8 cellular contexts compared by ENCODE assay signal in the genomic region with DNA sequence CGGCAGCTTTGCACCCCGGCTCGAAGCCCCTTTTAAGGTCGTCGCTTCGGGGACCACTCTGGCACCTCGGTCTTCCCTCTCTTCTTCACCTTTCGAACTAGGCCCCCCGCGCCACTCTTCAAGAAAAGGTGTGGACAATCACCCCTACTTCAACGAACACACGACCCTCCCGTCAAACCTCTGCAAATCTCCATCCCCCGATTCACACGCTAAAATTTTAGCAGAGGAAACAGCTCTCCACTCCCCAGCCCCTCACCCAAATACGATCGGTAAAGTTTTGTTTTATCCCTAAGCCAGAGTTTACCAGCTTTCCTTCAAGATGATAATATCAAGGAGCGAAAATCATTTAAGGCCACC.
DNase-seq lines count a peak whose midpoint lies in the region; ATAC-seq and TF ChIP-seq lines count a peak whose summit lies in the region.

No MANE protein-coding gene starts in this region.

- H3K4me1 ChIP-seq in left ventricle myocardium inferior (peaks cover 90% of the 10 kb centered on the region), muscle layer of colon (ENCODE audit: insufficient read depth, low read length) (peaks cover 45% of the 10 kb centered on the region), vagina (peaks cover 67% of the 10 kb centered on the region)

- DNase-seq in left ventricle myocardium inferior (no peak), cardiac septum (ENCODE audit: low spot score) (no peak), cardiac fibroblast (ENCODE audit: low read depth in 2 of 2) (no peak), vagina (ENCODE audit: extremely low spot score in 2 of 2) (no peak), DMS79 (lab: John Stamatoyannopoulos, UW) (no peak)

- TF ChIP-seq POLR2A in vagina (IDR thresholded peaks at IDR 0.05): peak in 1 of 2 donors; percentile 4

- no peaks in the 10 kb centered on the region for H3K9me3 ChIP-seq in left ventricle myocardium inferior (replicated peaks)
- H3K9me3 ChIP-seq in muscle layer of colon (ENCODE audit: low read length): no peaks in the 10 kb centered on the region
- H3K9me3 ChIP-seq in vagina: no peaks in the 10 kb centered on the region

- intact Hi-C loops in left ventricle myocardium inferior (cut with micrococcal nuclease): no loop called here
- intact Hi-C loops in cardiac septum (cut with DNase I): loop anchor here (5.0 to 10.0 kb wide), 6 partner anchors 36 to 557 kb away; a partner anchor contains a TSS
- intact Hi-C loops in vagina (cut with DNase I): loop anchor here (10.0 kb wide), 1 partner anchor 133 kb away; no protein-coding TSS in a partner anchor

- ATAC-seq in HG02981 (IDR thresholded peaks at IDR 0.05; ENCODE audit: unreplicated experiment) (no peak), GM21737 (IDR thresholded peaks at IDR 0.05; ENCODE audit: unreplicated experiment) (no peak)

- TF ChIP-seq CTCF in left ventricle myocardium inferior (IDR thresholded peaks at IDR 0.05; ENCODE audit: borderline replicate concordance): no peak
- no peak for TF ChIP-seq CTCF in cardiac fibroblast (IDR thresholded peaks at IDR 0.05; ENCODE audit: low read depth, low read length)
- no peak for TF ChIP-seq CTCF in vagina (IDR thresholded peaks at IDR 0.05)

- peak overlapping the region; percentile 34 for H3K9ac ChIP-seq in muscle layer of colon (ENCODE audit: low read length)

- H3K27ac ChIP-seq in left ventricle myocardium inferior (replicated peaks): peak overlapping the region; percentile 97
- H3K27ac ChIP-seq in muscle layer of colon (ENCODE audit: low read depth, low read length): peak overlapping the region; percentile 85
- H3K27ac ChIP-seq in vagina: peak overlapping the region; percentile 84

- H3K4me3 ChIP-seq in left ventricle myocardium inferior (peak overlapping the region; percentile 95), cardiac fibroblast (replicated peaks in 1 of 2; ENCODE audit: low read depth in 2 of 2, low read length in 2 of 2) (peak overlapping the region; percentile 33 to 51), muscle layer of colon (ENCODE audit: low read depth in 1 of 2, low read length in 2 of 2) (peak overlapping the region; percentile 57 to 58), vagina (peak overlapping the region; percentile 90 to 100)

- H3K27me3 ChIP-seq in left ventricle myocardium inferior (ENCODE audit: low read depth) (no peaks in the 10 kb centered on the region), muscle layer of colon (ENCODE audit: control insufficient read depth in 1 of 2, insufficient read depth in 2 of 2, low read length in 2 of 2) (no peaks in the 10 kb centered on the region), vagina (no peaks in the 10 kb centered on the region)

- H3K36me3 ChIP-seq in left ventricle myocardium inferior: no peaks in the 10 kb centered on the region
- no peaks in the 10 kb centered on the region for H3K36me3 ChIP-seq in muscle layer of colon (ENCODE audit: insufficient read depth, low read length)
- no peaks in the 10 kb centered on the region for H3K36me3 ChIP-seq in vagina

Comparison
In these comparisons a context has a peak if more than half of its experiments do, and no peak if none do; other contexts are left out.
1. H3K4me3 ChIP-seq: peak in every context shown above with its lines; median percentile 95 in left ventricle myocardium inferior; 95 in vagina; 58 in muscle layer of colon; 42 in cardiac fibroblast.